In the genomic region with DNA sequence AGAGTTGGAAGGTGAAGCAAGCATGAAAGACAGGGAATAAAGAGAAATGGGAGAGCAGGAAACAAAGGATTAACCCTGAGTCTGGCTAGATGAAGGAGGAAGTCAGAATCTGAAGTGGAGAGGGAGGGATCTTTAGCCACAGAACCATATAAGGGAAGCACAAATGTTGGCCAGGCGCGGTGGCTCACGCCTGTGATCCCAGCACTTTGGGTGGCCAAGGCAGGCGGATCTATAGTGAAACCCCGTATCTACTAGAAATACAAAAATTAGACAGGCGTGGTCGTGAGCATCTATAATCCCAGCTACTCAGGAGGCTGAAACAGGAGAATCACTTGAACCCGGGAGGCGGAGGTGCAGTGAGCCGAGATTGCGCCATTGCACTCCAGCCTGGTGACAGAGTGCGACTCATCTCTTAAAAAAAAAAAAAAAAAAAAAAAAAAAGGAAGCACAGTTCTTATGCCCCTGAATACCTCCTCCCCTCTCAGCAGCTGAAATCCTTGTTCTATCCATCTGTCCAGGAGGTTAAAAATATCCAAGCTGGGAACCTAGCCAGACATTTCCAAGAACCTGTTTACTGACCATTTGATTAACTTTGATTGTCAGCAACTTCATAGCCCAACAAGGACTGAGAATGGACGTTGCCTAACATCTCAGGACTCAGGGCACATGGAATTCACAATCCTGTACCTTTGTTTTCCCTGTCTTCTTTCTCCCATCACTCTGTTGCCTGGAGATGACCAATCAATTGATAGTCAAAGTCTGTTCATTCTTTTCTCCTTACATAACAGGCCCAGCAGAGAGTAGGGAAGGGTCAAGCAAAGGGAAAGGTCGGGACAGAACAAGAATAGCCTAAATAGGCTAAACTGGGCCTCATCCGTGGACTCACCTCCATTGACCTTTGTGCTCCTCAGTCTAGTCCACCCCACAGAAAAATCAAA, we compare ENCODE assay signal across 10 cellular contexts. TPM values are rescaled to one million over a fixed set of nuclear protein-coding genes. Genes with fewer than 3 reads are reported as not detected.
DNase-seq lines count a peak whose midpoint lies in the region; ATAC-seq and TF ChIP-seq lines count a peak whose summit lies in the region.
"Had no signal": no experiment of that assay in that cellular context is flagged by ENCODE, and none has a peak within 500 bp of the region (broad histone marks: within the 10 kb centered on the region; RNA-seq: fewer than 3 reads in every experiment).

No MANE protein-coding gene starts in this region.

- H3K4me3 ChIP-seq in body of pancreas: no peak overlapping the region
- H3K4me3 ChIP-seq in thymus (ENCODE audit: low read length): no peak overlapping the region

- H3K27ac ChIP-seq in body of pancreas (peak overlapping the region; percentile 49 to 79 (median 75)), thymus (ENCODE audit: low read depth) (peak overlapping the region; percentile 80)
- H3K27ac ChIP-seq: 22Rv1 had no signal

- intact Hi-C loops in body of pancreas (cut with DNase I): no loop called here

- no peak for TF ChIP-seq CTCF in body of pancreas (IDR thresholded peaks at IDR 0.05)

- peaks cover 82% of the 10 kb centered on the region for H3K4me1 ChIP-seq in body of pancreas
- peaks cover 6% of the 10 kb centered on the region for H3K4me1 ChIP-seq in thymus (ENCODE audit: control insufficient read depth, insufficient read depth, low read length)

- H3K36me3 ChIP-seq in body of pancreas (replicated peaks in 1 of 2; ENCODE audit: insufficient read depth in 1 of 2, low read depth in 2 of 2) (no peaks in the 10 kb centered on the region), thymus (ENCODE audit: control insufficient read depth, insufficient read depth) (no peaks in the 10 kb centered on the region)

- H3K27me3 ChIP-seq in body of pancreas: no peaks in the 10 kb centered on the region
- H3K27me3 ChIP-seq in thymus (ENCODE audit: control insufficient read depth, insufficient read depth): no peaks in the 10 kb centered on the region

- DNase-seq in NCI-H1092 treated with DMSO at 0.1 percent for 48 hours (lab: John Stamatoyannopoulos, UW) (peak; percentile 59), NCI-H1092 (lab: John Stamatoyannopoulos, UW) (no peak), NCI-H774 (lab: John Stamatoyannopoulos, UW) (peak; percentile 25), body of pancreas (peak in 3 of 4 donors; percentile 58 to 83 (median 70)), left lobe of liver (ENCODE audit: low spot score) (no peak), 8988T (no peak)

- no peak for TF ChIP-seq POLR2A in body of pancreas (IDR thresholded peaks at IDR 0.05)

- ATAC-seq in body of pancreas: peak; percentile 43
- peak; percentile 55 for ATAC-seq in left lobe of liver
- no peak for ATAC-seq in HG02759 (IDR thresholded peaks at IDR 0.05; ENCODE audit: unreplicated experiment)

- H3K9me3 ChIP-seq in body of pancreas (no peaks in the 10 kb centered on the region), thymus (ENCODE audit: control insufficient read depth) (no peaks in the 10 kb centered on the region)

- 32 to 34% methylated on average over 14 to 15 of the region's 15 CpGs for WGBS in body of pancreas, 2 donors
- 66% methylated on average over 15 of the region's 15 CpGs for WGBS in thymus

RNA-seq across cellular contexts. Expression of gene TXNIP, which starts 10.6 kb away (rescaled TPM):
- total RNA-seq in body of pancreas (100 to 1,000 TPM; 414 to 820 TPM), left lobe of liver (66.5 TPM)
- polyA plus RNA-seq in thymus: 1,022 TPM

RNA-seq across cellular contexts. Expression of gene POLR3GL, which starts 21.3 kb away (rescaled TPM):
- total RNA-seq in body of pancreas: 1 to 10 TPM; 7.8 to 8.6 TPM
- 14.2 TPM for total RNA-seq in left lobe of liver
- 89.6 TPM for polyA plus RNA-seq in thymus

RNA-seq across cellular contexts. Expression of gene ANKRD34A, which starts 21.4 kb away (rescaled TPM):
- total RNA-seq in body of pancreas (under 1 TPM in 1 of 2 donors, not detected in 1; 0.66 TPM), left lobe of liver (0.65 TPM)
- 0.89 TPM for polyA plus RNA-seq in thymus

RNA-seq across cellular contexts. Expression of gene LIX1L, which starts 28.0 kb away (rescaled TPM):
- total RNA-seq in body of pancreas (10 to 100 TPM in 1 of 2 donors, 1 to 10 TPM in 1; 8.3 to 16.5 TPM), left lobe of liver (11.4 TPM)
- polyA plus RNA-seq in thymus: 22.0 TPM

RNA-seq across cellular contexts. Expression of gene HJV, which starts 35.8 kb away (rescaled TPM):
- total RNA-seq in body of pancreas (not detected), left lobe of liver (110 TPM)
- 0.62 TPM for polyA plus RNA-seq in thymus
- total RNA-seq: T-helper 2 cell treated with Interferon-gamma antibody and Interleukin-4, amounts not matched to agents 100 ng/mL and 5 ng/mL, for 36 hours had no signal

Comparison
In these comparisons a context has a peak if more than half of its experiments do, and no peak if none do; other contexts are left out.
1. DNase-seq: peak in NCI-H1092 treated with DMSO at 0.1 percent for 48 hours (single experiment), NCI-H774 (single experiment) and body of pancreas (3 of 4); none in NCI-H1092 (single experiment), left lobe of liver (single experiment) and 8988T (single experiment).